Comparison of ENCODE assay signal across 19 cellular contexts in genomic region chr19:30557927-30558557, GRCh38.
"Had no signal": no experiment of that assay in that cellular context is flagged by ENCODE, and none has a peak within 500 bp of the region (broad histone marks: within the 10 kb centered on the region; RNA-seq: fewer than 3 reads in every experiment).

No MANE protein-coding gene starts in this region.

- H3K9me3 ChIP-seq: breast epithelium, esophagus squamous epithelium, heart right ventricle, sigmoid colon, thyroid gland had no signal

- H3K4me1 ChIP-seq: breast epithelium, heart right ventricle, thyroid gland had no signal

- H3K4me1 Mint-ChIP-seq: activated CD4-positive, alpha-beta T cell treated with anti-CD3 and anti-CD28 coated beads, Interleukin-2, amount 10 ng/mL, durations not matched to agents 24 days and 14 days; activated naive CD4-positive, alpha-beta T cell treated with anti-CD3 and anti-CD28 coated beads, Interleukin-2, amount 10 ng/mL, durations not matched to agents 7 days and 5 days; stimulated activated naive B cell treated with anti-CD40 and anti-IgM and Interleukin-4, amounts not matched to agents 10 μg/mL and 1 μg/mL and 100 μg/mL, for 72 hours had no signal

- H3K4me3 Mint-ChIP-seq: activated CD4-positive, alpha-beta T cell treated with anti-CD3 and anti-CD28 coated beads, Interleukin-2, amount 10 ng/mL, durations not matched to agents 24 days and 14 days; activated CD8-positive, alpha-beta T cell treated with anti-CD3 and anti-CD28 coated beads, Interleukin-2, amount 10 ng/mL, durations not matched to agents 7 days and 5 days; activated naive CD4-positive, alpha-beta T cell treated with anti-CD3 and anti-CD28 coated beads, Interleukin-2, amount 10 ng/mL, durations not matched to agents 7 days and 5 days; activated T-cell treated with anti-CD3 and anti-CD28 coated beads, Interleukin-2, amount 50 U/mL, for 24 hours; dendritic cell treated with granulocyte-macrophage colony-stimulating factor and Interleukin-4, amounts not matched to agents 40 ng/mL and 50 ng/mL, for 4 days; natural killer cell treated with Interleukin-12 subunit alpha and Interleukin-12 subunit beta and Interleukin-15 and Interleukin-18, amount 100 ng/mL, for 72 hours; stimulated activated naive B cell treated with anti-CD40 and anti-IgM and Interleukin-4, amounts not matched to agents 10 μg/mL and 1 μg/mL and 100 μg/mL, for 72 hours had no signal

- ATAC-seq: activated CD8-positive, alpha-beta T cell treated with anti-CD3 and anti-CD28 coated beads, Interleukin-2, amount 10 ng/mL, durations not matched to agents 7 days and 5 days; heart right ventricle; natural killer cell treated with Interleukin-12 subunit alpha and Interleukin-12 subunit beta and Interleukin-15 and Interleukin-18, amount 100 ng/mL, for 72 hours; stimulated activated naive B cell treated with anti-CD40 and anti-IgM and Interleukin-4, amounts not matched to agents 10 μg/mL and 1 μg/mL and 100 μg/mL, for 72 hours had no signal

- DNase-seq: activated CD4-positive, alpha-beta T cell treated with anti-CD3 and anti-CD28 coated beads, Interleukin-2, amount 10 ng/mL, durations not matched to agents 24 days and 14 days; activated CD8-positive, alpha-beta T cell treated with anti-CD3 and anti-CD28 coated beads, Interleukin-2, amount 10 ng/mL, durations not matched to agents 7 days and 5 days; activated naive CD4-positive, alpha-beta T cell treated with anti-CD3 and anti-CD28 coated beads, Interleukin-2, amount 10 ng/mL, durations not matched to agents 7 days and 5 days; activated T-cell treated with anti-CD3 and anti-CD28 coated beads, Interleukin-2, amount 50 U/mL, for 24 hours; effector memory CD4-positive, alpha-beta T cell; esophagus squamous epithelium; heart right ventricle; kidney glomerular epithelial cell; nucleus accumbens; sigmoid colon; stimulated activated CD4-positive, alpha-beta T cell treated with anti-CD3 and anti-CD28 coated beads, Interleukin-4, amount 100 ng/mL, for 4 hours; stimulated activated naive B cell treated with anti-CD40 and anti-IgM and Interleukin-4, amounts not matched to agents 10 μg/mL and 1 μg/mL and 100 μg/mL, for 72 hours; T-helper 1 cell; T-helper 9 cell; thyroid gland had no signal

- H3K36me3 Mint-ChIP-seq: activated naive CD4-positive, alpha-beta T cell treated with anti-CD3 and anti-CD28 coated beads, Interleukin-2, amount 10 ng/mL, durations not matched to agents 7 days and 5 days; natural killer cell treated with Interleukin-12 subunit alpha and Interleukin-12 subunit beta and Interleukin-15 and Interleukin-18, amount 100 ng/mL, for 72 hours; stimulated activated naive B cell treated with anti-CD40 and anti-IgM and Interleukin-4, amounts not matched to agents 10 μg/mL and 1 μg/mL and 100 μg/mL, for 72 hours had no signal

- H3K27me3 Mint-ChIP-seq: activated CD4-positive, alpha-beta T cell treated with anti-CD3 and anti-CD28 coated beads, Interleukin-2, amount 10 ng/mL, durations not matched to agents 24 days and 14 days; activated naive CD4-positive, alpha-beta T cell treated with anti-CD3 and anti-CD28 coated beads, Interleukin-2, amount 10 ng/mL, durations not matched to agents 7 days and 5 days; dendritic cell treated with granulocyte-macrophage colony-stimulating factor and Interleukin-4, amounts not matched to agents 40 ng/mL and 50 ng/mL, for 4 days had no signal

- H3K27me3 ChIP-seq: sigmoid colon, thyroid gland had no signal

- H3K4me3 ChIP-seq: breast epithelium, esophagus squamous epithelium, heart right ventricle, sigmoid colon, thyroid gland had no signal

- H3K27ac ChIP-seq: breast epithelium, esophagus squamous epithelium, heart right ventricle, sigmoid colon, thyroid gland had no signal

- H3K27ac Mint-ChIP-seq: activated CD4-positive, alpha-beta T cell treated with anti-CD3 and anti-CD28 coated beads, Interleukin-2, amount 10 ng/mL, durations not matched to agents 24 days and 14 days; activated CD8-positive, alpha-beta T cell treated with anti-CD3 and anti-CD28 coated beads, Interleukin-2, amount 10 ng/mL, durations not matched to agents 7 days and 5 days; activated naive CD4-positive, alpha-beta T cell treated with anti-CD3 and anti-CD28 coated beads, Interleukin-2, amount 10 ng/mL, durations not matched to agents 7 days and 5 days; activated T-cell treated with anti-CD3 and anti-CD28 coated beads, Interleukin-2, amount 50 U/mL, for 24 hours; activated T-helper 2 cell treated with anti-CD3 and anti-CD28 coated beads, Interferon-gamma antibody, Interleukin-2, Interleukin-4, amounts not matched to agents 10 μg/mL and 5 μg/mL and 100 μg/mL, durations not matched to agents 14 hours and 24 hours and 36 hours; dendritic cell treated with granulocyte-macrophage colony-stimulating factor and Interleukin-4, amounts not matched to agents 40 ng/mL and 50 ng/mL, for 4 days; natural killer cell treated with Interleukin-12 subunit alpha and Interleukin-12 subunit beta and Interleukin-15 and Interleukin-18, amount 100 ng/mL, for 72 hours; stimulated activated naive B cell treated with anti-CD40 and anti-IgM and Interleukin-4, amounts not matched to agents 10 μg/mL and 1 μg/mL and 100 μg/mL, for 72 hours had no signal

- H3K36me3 ChIP-seq: breast epithelium, esophagus squamous epithelium, heart right ventricle, sigmoid colon, thyroid gland had no signal

- H3K9me3 Mint-ChIP-seq: activated CD4-positive, alpha-beta T cell treated with anti-CD3 and anti-CD28 coated beads, Interleukin-2, amount 10 ng/mL, durations not matched to agents 24 days and 14 days; activated naive CD4-positive, alpha-beta T cell treated with anti-CD3 and anti-CD28 coated beads, Interleukin-2, amount 10 ng/mL, durations not matched to agents 7 days and 5 days; activated T-cell treated with anti-CD3 and anti-CD28 coated beads, Interleukin-2, amount 50 U/mL, for 24 hours; activated T-helper 2 cell treated with anti-CD3 and anti-CD28 coated beads, Interferon-gamma antibody, Interleukin-2, Interleukin-4, amounts not matched to agents 10 μg/mL and 5 μg/mL and 100 μg/mL, durations not matched to agents 14 hours and 24 hours and 36 hours; dendritic cell treated with granulocyte-macrophage colony-stimulating factor and Interleukin-4, amounts not matched to agents 40 ng/mL and 50 ng/mL, for 4 days; natural killer cell treated with Interleukin-12 subunit alpha and Interleukin-12 subunit beta and Interleukin-15 and Interleukin-18, amount 100 ng/mL, for 72 hours; stimulated activated naive B cell treated with anti-CD40 and anti-IgM and Interleukin-4, amounts not matched to agents 10 μg/mL and 1 μg/mL and 100 μg/mL, for 72 hours had no signal
